ENCODE assay signal across 27 cellular contexts in the genomic region with DNA sequence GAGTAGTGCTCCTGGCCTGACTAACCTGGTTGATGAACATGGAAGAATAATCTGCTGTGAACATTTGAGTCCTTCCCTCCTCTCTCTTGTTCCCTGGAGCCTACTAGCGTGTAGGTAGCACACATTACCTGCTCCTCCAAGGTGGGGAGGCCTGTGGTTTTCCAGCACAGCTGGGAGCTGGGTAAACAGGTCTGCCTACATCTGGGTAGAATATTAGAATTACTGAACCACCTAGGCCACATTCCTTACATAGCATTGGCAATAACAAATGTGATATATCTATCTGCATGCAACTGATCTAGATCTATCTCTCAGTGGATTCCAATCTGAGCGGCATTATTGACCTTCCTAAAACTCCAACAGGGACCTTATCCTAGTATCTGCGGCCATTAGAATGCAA.
"Had no signal": no experiment of that assay in that cellular context is flagged by ENCODE, and none has a peak within 500 bp of the region (broad histone marks: within the 10 kb centered on the region; RNA-seq: fewer than 3 reads in every experiment).

No MANE protein-coding gene starts in this region.

- H3K79me2 ChIP-seq: hepatocyte had no signal

- H3K4me2 ChIP-seq: hepatocyte had no signal

- H3K9me3 ChIP-seq: ascending aorta, colonic mucosa, esophagus muscularis mucosa, gastroesophageal sphincter, heart right ventricle had no signal

- H3K27ac ChIP-seq: ascending aorta, brain microvascular endothelial cell, colonic mucosa, esophagus muscularis mucosa, gastroesophageal sphincter, heart right ventricle, hepatocyte had no signal

- H3K27me3 ChIP-seq: ascending aorta, brain microvascular endothelial cell, colonic mucosa, esophagus muscularis mucosa, gastroesophageal sphincter, hepatocyte had no signal

- H3K4me3 ChIP-seq: ascending aorta, colonic mucosa, esophagus muscularis mucosa, gastroesophageal sphincter, heart right ventricle, hepatocyte had no signal

- H2AFZ ChIP-seq: hepatocyte had no signal

- DNase-seq: activated CD4-positive, alpha-beta memory T cell treated with anti-CD3 and anti-CD28 coated beads for 36 hours; activated CD4-positive, alpha-beta T cell treated with anti-CD3 and anti-CD28 coated beads for 36 hours; activated CD4-positive, alpha-beta T cell treated with anti-CD3 and anti-CD28 coated beads, Interleukin-2, amount 10 ng/mL, durations not matched to agents 24 days and 14 days; activated CD4-positive, CD25-positive, alpha-beta regulatory T cell; activated CD4-positive, CD25-positive, alpha-beta regulatory T cell treated with anti-CD3 and anti-CD28 coated beads, Interleukin-2, amount 50 U/mL, for 72 hours; activated CD8-positive, alpha-beta memory T cell treated with anti-CD3 and anti-CD28 coated beads, Interleukin-2, amount 50 U/mL, for 48 hours; activated gamma-delta T cell; activated naive CD4-positive, alpha-beta T cell; activated naive CD4-positive, alpha-beta T cell treated with anti-CD3 and anti-CD28 coated beads, Interleukin-2, amount 10 ng/mL, durations not matched to agents 7 days and 5 days; activated naive CD8-positive, alpha-beta T cell treated with anti-CD3 and anti-CD28 coated beads, Interleukin-2, amount 10 ng/mL, durations not matched to agents 7 days and 5 days; activated T-cell treated with anti-CD3 and anti-CD28 coated beads for 4 hours; activated T-cell treated with anti-CD3 and anti-CD28 coated beads, Interleukin-2, amount 50 U/mL, for 24 hours; activated T-cell treated with anti-CD3 and anti-CD28 coated beads, Interleukin-2, amount 50 U/mL, for 72 hours; brain microvascular endothelial cell; caudate nucleus; cerebellar nuclear complex; colonic mucosa; dermis blood vessel endothelial cell; effector CD4-positive, alpha-beta T cell; foreskin melanocyte; heart right ventricle; T-helper 2 cell had no signal

- H3K4me1 ChIP-seq: ascending aorta, colonic mucosa, gastroesophageal sphincter, heart right ventricle had no signal

- ATAC-seq: activated CD4-positive, alpha-beta T cell treated with anti-CD3 and anti-CD28 coated beads for 36 hours; activated naive CD4-positive, alpha-beta T cell treated with anti-CD3 and anti-CD28 coated beads, Interleukin-2, amount 50 U/mL, for 72 hours; activated T-cell treated with anti-CD3 and anti-CD28 coated beads, Interleukin-2, amount 50 U/mL, for 72 hours; gastroesophageal sphincter; heart right ventricle had no signal

- H3K36me3 ChIP-seq: ascending aorta, brain microvascular endothelial cell, colonic mucosa, esophagus muscularis mucosa, gastroesophageal sphincter, heart right ventricle had no signal
